Comparison of ENCODE assay signal across 18 cellular contexts in genomic region chr12:109625749-109626377, GRCh38.
"Had no signal": no experiment of that assay in that cellular context is flagged by ENCODE, and none has a peak within 500 bp of the region (broad histone marks: within the 10 kb centered on the region; RNA-seq: fewer than 3 reads in every experiment).

No MANE protein-coding gene starts in this region.

- DNase-seq: effector memory CD8-positive, alpha-beta T cell; esophagus squamous epithelium; foreskin keratinocyte; kidney; left colon; naive B cell; retina; spleen; stimulated activated CD4-positive, alpha-beta T cell treated with anti-CD3 and anti-CD28 coated beads, Interleukin-15, amount 100 ng/mL, for 24 hours; stimulated activated CD4-positive, alpha-beta T cell treated with anti-CD3 and anti-CD28 coated beads, Interleukin-1b, Interleukin-23, amount 100 ng/mL, for 48 hours; stimulated activated CD4-positive, alpha-beta T cell treated with anti-CD3 and anti-CD28 coated beads, Interleukin-4, amount 100 ng/mL, for 24 hours; transverse colon had no signal

- H3K36me3 ChIP-seq: esophagus squamous epithelium, neutrophil, spleen, thoracic aorta, transverse colon had no signal

- H3K4me3 ChIP-seq: esophagus squamous epithelium, lung, psoas muscle, spleen, thoracic aorta, transverse colon had no signal

- H3K27ac ChIP-seq: esophagus squamous epithelium, foreskin keratinocyte, neutrophil, psoas muscle, spleen, thoracic aorta, transverse colon had no signal

- H3K9me3 ChIP-seq: esophagus squamous epithelium, neutrophil, psoas muscle, spleen, thoracic aorta, transverse colon had no signal

- H3K4me1 ChIP-seq: foreskin keratinocyte, psoas muscle had no signal

- ATAC-seq: effector memory CD8-positive, alpha-beta T cell; sciatic nerve; stimulated activated memory B cell treated with anti-CD40 and anti-IgM and Interleukin-4, amounts not matched to agents 10 μg/mL and 1 μg/mL and 100 μg/mL, for 72 hours had no signal
